In genomic region chr2:1696472-1696871, GRCh38 we compare ENCODE assay signal across 28 cellular contexts.
"Had no signal": no experiment of that assay in that cellular context is flagged by ENCODE, and none has a peak within 500 bp of the region (broad histone marks: within the 10 kb centered on the region; RNA-seq: fewer than 3 reads in every experiment).

No MANE protein-coding gene starts in this region.

- H3K9me3 ChIP-seq: adrenal gland, body of pancreas, breast epithelium, SJCRH30, SK-N-SH had no signal

- H3K4me1 Mint-ChIP-seq: activated CD4-positive, alpha-beta T cell treated with anti-CD3 and anti-CD28 coated beads, Interleukin-2, amount 10 ng/mL, durations not matched to agents 24 days and 14 days had no signal

- H3K27me3 ChIP-seq: adrenal gland, body of pancreas, breast epithelium, SJCRH30 had no signal

- H3K27me3 Mint-ChIP-seq: activated CD4-positive, alpha-beta T cell treated with anti-CD3 and anti-CD28 coated beads, Interleukin-2, amount 10 ng/mL, durations not matched to agents 24 days and 14 days had no signal

- H3K4me3 Mint-ChIP-seq: activated CD4-positive, alpha-beta T cell treated with anti-CD3 and anti-CD28 coated beads, Interleukin-2, amount 10 ng/mL, durations not matched to agents 24 days and 14 days; activated naive CD4-positive, alpha-beta T cell treated with anti-CD3 and anti-CD28 coated beads for 36 hours; activated T-cell treated with anti-CD3 and anti-CD28 coated beads, Interleukin-2, amount 50 U/mL, for 4 hours; activated T-helper 1 cell treated with anti-CD3 and anti-CD28 coated beads, Interleukin-12 subunit alpha, Interleukin-12 subunit beta, Interleukin-2, Interleukin-4 antibody, amounts not matched to agents 30 ng/mL and 10 ng/mL and 1 ng/mL, durations not matched to agents 14 hours and 24 hours and 36 hours; T-helper 1 cell treated with Interleukin-12 subunit alpha and Interleukin-12 subunit beta and Interleukin-4 antibody, amounts not matched to agents 30 μg/mL and 1 μg/mL, for 36 hours; T-helper 2 cell treated with Interferon-gamma antibody and Interleukin-4, amounts not matched to agents 5 μg/mL and 100 μg/mL, for 36 hours had no signal

- H3K9me3 Mint-ChIP-seq: activated CD4-positive, alpha-beta T cell treated with anti-CD3 and anti-CD28 coated beads, Interleukin-2, amount 10 ng/mL, durations not matched to agents 24 days and 14 days; T-helper 2 cell treated with Interferon-gamma antibody and Interleukin-4, amounts not matched to agents 5 μg/mL and 100 μg/mL, for 36 hours had no signal

- H3K27ac Mint-ChIP-seq: activated CD4-positive, alpha-beta T cell treated with anti-CD3 and anti-CD28 coated beads, Interleukin-2, amount 10 ng/mL, durations not matched to agents 24 days and 14 days; activated naive CD4-positive, alpha-beta T cell treated with anti-CD3 and anti-CD28 coated beads for 36 hours; activated naive CD4-positive, alpha-beta T cell treated with anti-CD3 and anti-CD28 coated beads, Interleukin-2, amount 50 U/mL, for 72 hours; activated T-helper 1 cell treated with anti-CD3 and anti-CD28 coated beads, Interleukin-12 subunit alpha, Interleukin-12 subunit beta, Interleukin-2, Interleukin-4 antibody, amounts not matched to agents 30 ng/mL and 10 ng/mL and 1 ng/mL, durations not matched to agents 14 hours and 24 hours and 36 hours; T-helper 1 cell treated with Interleukin-12 subunit alpha and Interleukin-12 subunit beta and Interleukin-4 antibody, amounts not matched to agents 30 μg/mL and 1 μg/mL, for 36 hours; T-helper 2 cell treated with Interferon-gamma antibody and Interleukin-4, amounts not matched to agents 5 μg/mL and 100 μg/mL, for 36 hours had no signal

- H3K4me2 ChIP-seq: KMS-11, SK-N-SH had no signal

- ATAC-seq: activated naive CD4-positive, alpha-beta T cell treated with anti-CD3 and anti-CD28 coated beads, Interleukin-2, amount 50 U/mL, for 72 hours; activated T-cell treated with anti-CD3 and anti-CD28 coated beads, Interleukin-2, amount 50 U/mL, for 4 hours; body of pancreas had no signal

- DNase-seq: activated CD4-positive, alpha-beta T cell treated with anti-CD3 and anti-CD28 coated beads, Interleukin-2, amount 10 ng/mL, durations not matched to agents 24 days and 14 days; activated CD4-positive, alpha-beta T cell treated with anti-CD3 and anti-CD28 coated beads, Interleukin-2, amount 50 U/mL, for 4 hours; activated CD8-positive, alpha-beta memory T cell treated with anti-CD3 and anti-CD28 coated beads, Interleukin-2, amount 50 U/mL, for 4 hours; activated gamma-delta T cell treated with Interleukin-2 at 50 U/mL for 16 hours; activated naive CD4-positive, alpha-beta T cell treated with anti-CD3 and anti-CD28 coated beads for 36 hours; activated T-cell treated with anti-CD3 and anti-CD28 coated beads for 4 hours; activated T-cell treated with anti-CD3 and anti-CD28 coated beads, Interleukin-2, amount 50 U/mL, for 4 hours; adrenal gland; body of pancreas; caudate nucleus; MM.1S; MV-4-11; NCI-H1092; NCI-H1436 treated with DMSO at 0.1 percent for 48 hours; NCI-H1694 treated with DMSO at 0.1 percent for 48 hours; NCI-H2029; NCI-H345; NCI-H524 treated with DMSO at 0.1 percent for 48 hours; SHP77; SJCRH30; SK-N-SH had no signal

- H3K27ac ChIP-seq: adrenal gland, body of pancreas, breast epithelium, KMS-11, RWPE1, SJCRH30 had no signal

- H3K4me3 ChIP-seq: adrenal gland, body of pancreas, breast epithelium, SJCRH30 had no signal

- H3K9ac ChIP-seq: KMS-11, SK-N-SH had no signal

- H3K4me1 ChIP-seq: adrenal gland, body of pancreas, breast epithelium had no signal

- H3K36me3 ChIP-seq: adrenal gland, breast epithelium had no signal
